1 cellular context compared by ENCODE assay signal in the genomic region with DNA sequence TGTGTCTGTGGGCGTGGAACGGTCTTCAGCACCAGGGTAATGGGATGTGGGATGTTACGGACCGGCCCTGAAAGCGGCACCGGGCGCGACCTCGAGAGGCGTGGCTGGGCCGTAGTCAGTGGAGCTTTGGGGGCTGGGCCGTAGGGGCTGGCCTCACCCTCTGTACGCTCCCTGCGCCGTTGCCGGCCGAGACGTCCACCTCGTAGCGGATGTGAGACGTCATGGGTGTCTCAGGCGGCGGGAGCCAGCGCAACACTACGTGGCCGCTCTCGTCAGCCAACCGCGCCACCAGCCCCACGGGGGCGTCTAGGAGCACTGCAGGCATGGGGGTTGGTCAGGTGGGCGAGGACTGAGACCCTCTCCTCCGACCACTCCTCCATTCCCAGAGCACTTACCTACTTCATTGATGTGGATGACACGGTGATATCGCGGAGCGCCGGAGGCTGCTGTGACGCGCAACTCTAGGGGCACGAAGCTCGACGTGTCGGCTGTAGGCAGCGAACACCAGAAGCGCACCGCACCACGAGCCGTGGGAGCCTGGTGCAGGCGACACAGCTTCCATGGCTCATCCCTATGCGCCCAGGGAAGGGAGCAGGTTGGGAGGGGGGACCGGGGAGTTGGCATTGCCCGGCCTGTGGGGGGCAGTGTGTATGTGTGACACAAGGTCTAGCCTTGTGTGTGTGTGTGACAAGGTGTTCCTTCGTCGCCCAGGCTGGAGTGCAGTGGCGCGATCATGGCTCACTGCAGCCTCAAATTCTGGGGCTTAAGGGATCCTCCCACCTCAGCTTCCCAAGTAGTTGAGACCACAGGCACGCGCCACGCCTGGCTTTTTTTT.
TF ChIP-seq lines count a peak whose summit lies in the region.

No MANE protein-coding gene starts in this region.

TF ChIP-seq in WTC11, 78 proteins besides CTCF, POLR2A, EP300 and RAD21 (continued from another document):
- TF ChIP-seq TCF7 (CRISPR knock-in tag; IDR thresholded peaks at IDR 0.05; ENCODE audit: low read depth) (no peak), GTF2I (CRISPR knock-in tag; conservative IDR thresholded peaks at IDR 0.05) (no peak), ZNF671 (CRISPR knock-in tag; IDR thresholded peaks at IDR 0.05) (0 out of 2 replicates have a peak, but pooled peaks have one; percentile 55), NFATC4 (CRISPR knock-in tag; IDR thresholded peaks at IDR 0.05) (0 out of 2 replicates have a peak, but pooled peaks have one; percentile 55), ETV6 (CRISPR knock-in tag; IDR thresholded peaks at IDR 0.05) (no peak), RORB (CRISPR knock-in tag; IDR thresholded peaks at IDR 0.05) (no peak), CREM (CRISPR knock-in tag; IDR thresholded peaks at IDR 0.05) (peak; percentile 30; the same call in 1 of the 2 replicates), JAZF1 (CRISPR knock-in tag; IDR thresholded peaks at IDR 0.05) (no peak), TP53 (CRISPR knock-in tag; IDR thresholded peaks at IDR 0.05) (no peak), ZNF396 (CRISPR knock-in tag; IDR thresholded peaks at IDR 0.05; ENCODE audit: borderline replicate concordance) (no peak), TEAD4 (CRISPR knock-in tag; IDR thresholded peaks at IDR 0.05) (peak; percentile 57; the same call in 1 of the 2 replicates), ZNF416 (CRISPR knock-in tag; IDR thresholded peaks at IDR 0.05) (no peak), ESRRA (CRISPR knock-in tag; IDR thresholded peaks at IDR 0.05; ENCODE audit: borderline replicate concordance) (no peak), SP1 (CRISPR knock-in tag; conservative IDR thresholded peaks at IDR 0.05) (peak; percentile 7; the same call in 1 of the 2 replicates), ZNF219 (CRISPR knock-in tag; IDR thresholded peaks at IDR 0.05; ENCODE audit: borderline replicate concordance) (no peak), FOXJ3 (CRISPR knock-in tag; IDR thresholded peaks at IDR 0.05; ENCODE audit: borderline replicate concordance) (no peak), NR3C1 (CRISPR knock-in tag; conservative IDR thresholded peaks at IDR 0.05; ENCODE audit: low read depth) (no peak)
- TF ChIP-seq, protein P1, sequence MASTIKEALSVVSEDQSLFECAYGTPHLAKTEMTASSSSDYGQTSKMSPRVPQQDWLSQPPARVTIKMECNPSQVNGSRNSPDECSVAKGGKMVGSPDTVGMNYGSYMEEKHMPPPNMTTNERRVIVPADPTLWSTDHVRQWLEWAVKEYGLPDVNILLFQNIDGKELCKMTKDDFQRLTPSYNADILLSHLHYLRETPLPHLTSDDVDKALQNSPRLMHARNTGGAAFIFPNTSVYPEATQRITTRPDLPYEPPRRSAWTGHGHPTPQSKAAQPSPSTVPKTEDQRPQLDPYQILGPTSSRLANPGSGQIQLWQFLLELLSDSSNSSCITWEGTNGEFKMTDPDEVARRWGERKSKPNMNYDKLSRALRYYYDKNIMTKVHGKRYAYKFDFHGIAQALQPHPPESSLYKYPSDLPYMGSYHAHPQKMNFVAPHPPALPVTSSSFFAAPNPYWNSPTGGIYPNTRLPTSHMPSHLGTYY (CRISPR knock-in tag; IDR thresholded peaks at IDR 0.05) = no peak; the same call in 1 of the 2 replicates
- TF ChIP-seq, protein P2, sequence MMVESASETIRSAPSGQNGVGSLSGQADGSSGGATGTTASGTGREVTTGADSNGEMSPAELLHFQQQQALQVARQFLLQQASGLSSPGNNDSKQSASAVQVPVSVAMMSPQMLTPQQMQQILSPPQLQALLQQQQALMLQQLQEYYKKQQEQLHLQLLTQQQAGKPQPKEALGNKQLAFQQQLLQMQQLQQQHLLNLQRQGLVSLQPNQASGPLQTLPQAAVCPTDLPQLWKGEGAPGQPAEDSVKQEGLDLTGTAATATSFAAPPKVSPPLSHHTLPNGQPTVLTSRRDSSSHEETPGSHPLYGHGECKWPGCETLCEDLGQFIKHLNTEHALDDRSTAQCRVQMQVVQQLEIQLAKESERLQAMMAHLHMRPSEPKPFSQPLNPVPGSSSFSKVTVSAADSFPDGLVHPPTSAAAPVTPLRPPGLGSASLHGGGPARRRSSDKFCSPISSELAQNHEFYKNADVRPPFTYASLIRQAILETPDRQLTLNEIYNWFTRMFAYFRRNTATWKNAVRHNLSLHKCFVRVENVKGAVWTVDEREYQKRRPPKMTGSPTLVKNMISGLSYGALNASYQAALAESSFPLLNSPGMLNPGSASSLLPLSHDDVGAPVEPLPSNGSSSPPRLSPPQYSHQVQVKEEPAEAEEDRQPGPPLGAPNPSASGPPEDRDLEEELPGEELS (CRISPR knock-in tag; IDR thresholded peaks at IDR 0.05) = no peak
- TF ChIP-seq, protein P3, sequence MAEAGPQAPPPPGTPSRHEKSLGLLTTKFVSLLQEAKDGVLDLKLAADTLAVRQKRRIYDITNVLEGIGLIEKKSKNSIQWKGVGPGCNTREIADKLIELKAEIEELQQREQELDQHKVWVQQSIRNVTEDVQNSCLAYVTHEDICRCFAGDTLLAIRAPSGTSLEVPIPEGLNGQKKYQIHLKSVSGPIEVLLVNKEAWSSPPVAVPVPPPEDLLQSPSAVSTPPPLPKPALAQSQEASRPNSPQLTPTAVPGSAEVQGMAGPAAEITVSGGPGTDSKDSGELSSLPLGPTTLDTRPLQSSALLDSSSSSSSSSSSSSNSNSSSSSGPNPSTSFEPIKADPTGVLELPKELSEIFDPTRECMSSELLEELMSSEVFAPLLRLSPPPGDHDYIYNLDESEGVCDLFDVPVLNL (CRISPR knock-in tag; IDR thresholded peaks at IDR 0.05; ENCODE audit: borderline replicate concordance, low read depth) = no peak
- TF ChIP-seq, protein P4, sequence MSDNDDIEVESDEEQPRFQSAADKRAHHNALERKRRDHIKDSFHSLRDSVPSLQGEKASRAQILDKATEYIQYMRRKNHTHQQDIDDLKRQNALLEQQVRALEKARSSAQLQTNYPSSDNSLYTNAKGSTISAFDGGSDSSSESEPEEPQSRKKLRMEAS (CRISPR knock-in tag; IDR thresholded peaks at IDR 0.05) = peak; percentile 76
- TF ChIP-seq, protein P5, sequence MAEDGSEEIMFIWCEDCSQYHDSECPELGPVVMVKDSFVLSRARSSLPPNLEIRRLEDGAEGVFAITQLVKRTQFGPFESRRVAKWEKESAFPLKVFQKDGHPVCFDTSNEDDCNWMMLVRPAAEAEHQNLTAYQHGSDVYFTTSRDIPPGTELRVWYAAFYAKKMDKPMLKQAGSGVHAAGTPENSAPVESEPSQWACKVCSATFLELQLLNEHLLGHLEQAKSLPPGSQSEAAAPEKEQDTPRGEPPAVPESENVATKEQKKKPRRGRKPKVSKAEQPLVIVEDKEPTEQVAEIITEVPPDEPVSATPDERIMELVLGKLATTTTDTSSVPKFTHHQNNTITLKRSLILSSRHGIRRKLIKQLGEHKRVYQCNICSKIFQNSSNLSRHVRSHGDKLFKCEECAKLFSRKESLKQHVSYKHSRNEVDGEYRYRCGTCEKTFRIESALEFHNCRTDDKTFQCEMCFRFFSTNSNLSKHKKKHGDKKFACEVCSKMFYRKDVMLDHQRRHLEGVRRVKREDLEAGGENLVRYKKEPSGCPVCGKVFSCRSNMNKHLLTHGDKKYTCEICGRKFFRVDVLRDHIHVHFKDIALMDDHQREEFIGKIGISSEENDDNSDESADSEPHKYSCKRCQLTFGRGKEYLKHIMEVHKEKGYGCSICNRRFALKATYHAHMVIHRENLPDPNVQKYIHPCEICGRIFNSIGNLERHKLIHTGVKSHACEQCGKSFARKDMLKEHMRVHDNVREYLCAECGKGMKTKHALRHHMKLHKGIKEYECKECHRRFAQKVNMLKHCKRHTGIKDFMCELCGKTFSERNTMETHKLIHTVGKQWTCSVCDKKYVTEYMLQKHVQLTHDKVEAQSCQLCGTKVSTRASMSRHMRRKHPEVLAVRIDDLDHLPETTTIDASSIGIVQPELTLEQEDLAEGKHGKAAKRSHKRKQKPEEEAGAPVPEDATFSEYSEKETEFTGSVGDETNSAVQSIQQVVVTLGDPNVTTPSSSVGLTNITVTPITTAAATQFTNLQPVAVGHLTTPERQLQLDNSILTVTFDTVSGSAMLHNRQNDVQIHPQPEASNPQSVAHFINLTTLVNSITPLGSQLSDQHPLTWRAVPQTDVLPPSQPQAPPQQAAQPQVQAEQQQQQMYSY (CRISPR knock-in tag; IDR thresholded peaks at IDR 0.05) = no peak
- TF ChIP-seq, protein P6, sequence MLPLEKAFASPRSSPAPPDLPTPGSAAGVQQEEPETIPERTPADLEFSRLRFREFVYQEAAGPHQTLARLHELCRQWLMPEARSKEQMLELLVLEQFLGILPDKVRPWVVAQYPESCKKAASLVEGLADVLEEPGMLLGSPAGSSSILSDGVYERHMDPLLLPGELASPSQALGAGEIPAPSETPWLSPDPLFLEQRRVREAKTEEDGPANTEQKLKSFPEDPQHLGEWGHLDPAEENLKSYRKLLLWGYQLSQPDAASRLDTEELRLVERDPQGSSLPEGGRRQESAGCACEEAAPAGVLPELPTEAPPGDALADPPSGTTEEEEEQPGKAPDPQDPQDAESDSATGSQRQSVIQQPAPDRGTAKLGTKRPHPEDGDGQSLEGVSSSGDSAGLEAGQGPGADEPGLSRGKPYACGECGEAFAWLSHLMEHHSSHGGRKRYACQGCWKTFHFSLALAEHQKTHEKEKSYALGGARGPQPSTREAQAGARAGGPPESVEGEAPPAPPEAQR (CRISPR knock-in tag; IDR thresholded peaks at IDR 0.05) = no peak
- TF ChIP-seq, protein P7, sequence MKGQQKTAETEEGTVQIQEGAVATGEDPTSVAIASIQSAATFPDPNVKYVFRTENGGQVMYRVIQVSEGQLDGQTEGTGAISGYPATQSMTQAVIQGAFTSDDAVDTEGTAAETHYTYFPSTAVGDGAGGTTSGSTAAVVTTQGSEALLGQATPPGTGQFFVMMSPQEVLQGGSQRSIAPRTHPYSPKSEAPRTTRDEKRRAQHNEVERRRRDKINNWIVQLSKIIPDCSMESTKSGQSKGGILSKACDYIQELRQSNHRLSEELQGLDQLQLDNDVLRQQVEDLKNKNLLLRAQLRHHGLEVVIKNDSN (CRISPR knock-in tag; IDR thresholded peaks at IDR 0.05) = 0 out of 2 replicates have a peak, but pooled peaks have one; percentile 47
- TF ChIP-seq, protein P8, sequence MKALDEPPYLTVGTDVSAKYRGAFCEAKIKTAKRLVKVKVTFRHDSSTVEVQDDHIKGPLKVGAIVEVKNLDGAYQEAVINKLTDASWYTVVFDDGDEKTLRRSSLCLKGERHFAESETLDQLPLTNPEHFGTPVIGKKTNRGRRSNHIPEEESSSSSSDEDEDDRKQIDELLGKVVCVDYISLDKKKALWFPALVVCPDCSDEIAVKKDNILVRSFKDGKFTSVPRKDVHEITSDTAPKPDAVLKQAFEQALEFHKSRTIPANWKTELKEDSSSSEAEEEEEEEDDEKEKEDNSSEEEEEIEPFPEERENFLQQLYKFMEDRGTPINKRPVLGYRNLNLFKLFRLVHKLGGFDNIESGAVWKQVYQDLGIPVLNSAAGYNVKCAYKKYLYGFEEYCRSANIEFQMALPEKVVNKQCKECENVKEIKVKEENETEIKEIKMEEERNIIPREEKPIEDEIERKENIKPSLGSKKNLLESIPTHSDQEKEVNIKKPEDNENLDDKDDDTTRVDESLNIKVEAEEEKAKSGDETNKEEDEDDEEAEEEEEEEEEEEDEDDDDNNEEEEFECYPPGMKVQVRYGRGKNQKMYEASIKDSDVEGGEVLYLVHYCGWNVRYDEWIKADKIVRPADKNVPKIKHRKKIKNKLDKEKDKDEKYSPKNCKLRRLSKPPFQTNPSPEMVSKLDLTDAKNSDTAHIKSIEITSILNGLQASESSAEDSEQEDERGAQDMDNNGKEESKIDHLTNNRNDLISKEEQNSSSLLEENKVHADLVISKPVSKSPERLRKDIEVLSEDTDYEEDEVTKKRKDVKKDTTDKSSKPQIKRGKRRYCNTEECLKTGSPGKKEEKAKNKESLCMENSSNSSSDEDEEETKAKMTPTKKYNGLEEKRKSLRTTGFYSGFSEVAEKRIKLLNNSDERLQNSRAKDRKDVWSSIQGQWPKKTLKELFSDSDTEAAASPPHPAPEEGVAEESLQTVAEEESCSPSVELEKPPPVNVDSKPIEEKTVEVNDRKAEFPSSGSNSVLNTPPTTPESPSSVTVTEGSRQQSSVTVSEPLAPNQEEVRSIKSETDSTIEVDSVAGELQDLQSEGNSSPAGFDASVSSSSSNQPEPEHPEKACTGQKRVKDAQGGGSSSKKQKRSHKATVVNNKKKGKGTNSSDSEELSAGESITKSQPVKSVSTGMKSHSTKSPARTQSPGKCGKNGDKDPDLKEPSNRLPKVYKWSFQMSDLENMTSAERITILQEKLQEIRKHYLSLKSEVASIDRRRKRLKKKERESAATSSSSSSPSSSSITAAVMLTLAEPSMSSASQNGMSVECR (CRISPR knock-in tag; IDR thresholded peaks at IDR 0.05; ENCODE audit: borderline replicate concordance) = peak; percentile 55; the same call in 1 of the 2 replicates
- TF ChIP-seq, protein P9, sequence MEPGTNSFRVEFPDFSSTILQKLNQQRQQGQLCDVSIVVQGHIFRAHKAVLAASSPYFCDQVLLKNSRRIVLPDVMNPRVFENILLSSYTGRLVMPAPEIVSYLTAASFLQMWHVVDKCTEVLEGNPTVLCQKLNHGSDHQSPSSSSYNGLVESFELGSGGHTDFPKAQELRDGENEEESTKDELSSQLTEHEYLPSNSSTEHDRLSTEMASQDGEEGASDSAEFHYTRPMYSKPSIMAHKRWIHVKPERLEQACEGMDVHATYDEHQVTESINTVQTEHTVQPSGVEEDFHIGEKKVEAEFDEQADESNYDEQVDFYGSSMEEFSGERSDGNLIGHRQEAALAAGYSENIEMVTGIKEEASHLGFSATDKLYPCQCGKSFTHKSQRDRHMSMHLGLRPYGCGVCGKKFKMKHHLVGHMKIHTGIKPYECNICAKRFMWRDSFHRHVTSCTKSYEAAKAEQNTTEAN (CRISPR knock-in tag; IDR thresholded peaks at IDR 0.05) = no peak
- TF ChIP-seq, protein P10, sequence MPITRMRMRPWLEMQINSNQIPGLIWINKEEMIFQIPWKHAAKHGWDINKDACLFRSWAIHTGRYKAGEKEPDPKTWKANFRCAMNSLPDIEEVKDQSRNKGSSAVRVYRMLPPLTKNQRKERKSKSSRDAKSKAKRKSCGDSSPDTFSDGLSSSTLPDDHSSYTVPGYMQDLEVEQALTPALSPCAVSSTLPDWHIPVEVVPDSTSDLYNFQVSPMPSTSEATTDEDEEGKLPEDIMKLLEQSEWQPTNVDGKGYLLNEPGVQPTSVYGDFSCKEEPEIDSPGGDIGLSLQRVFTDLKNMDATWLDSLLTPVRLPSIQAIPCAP (CRISPR knock-in tag; IDR thresholded peaks at IDR 0.05) = no peak
- TF ChIP-seq, protein P11, sequence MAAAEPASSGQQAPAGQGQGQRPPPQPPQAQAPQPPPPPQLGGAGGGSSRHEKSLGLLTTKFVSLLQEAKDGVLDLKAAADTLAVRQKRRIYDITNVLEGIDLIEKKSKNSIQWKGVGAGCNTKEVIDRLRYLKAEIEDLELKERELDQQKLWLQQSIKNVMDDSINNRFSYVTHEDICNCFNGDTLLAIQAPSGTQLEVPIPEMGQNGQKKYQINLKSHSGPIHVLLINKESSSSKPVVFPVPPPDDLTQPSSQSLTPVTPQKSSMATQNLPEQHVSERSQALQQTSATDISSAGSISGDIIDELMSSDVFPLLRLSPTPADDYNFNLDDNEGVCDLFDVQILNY (CRISPR knock-in tag; IDR thresholded peaks at IDR 0.05) = no peak
